ENCODE assay signal across 9 cellular contexts in the genomic region with DNA sequence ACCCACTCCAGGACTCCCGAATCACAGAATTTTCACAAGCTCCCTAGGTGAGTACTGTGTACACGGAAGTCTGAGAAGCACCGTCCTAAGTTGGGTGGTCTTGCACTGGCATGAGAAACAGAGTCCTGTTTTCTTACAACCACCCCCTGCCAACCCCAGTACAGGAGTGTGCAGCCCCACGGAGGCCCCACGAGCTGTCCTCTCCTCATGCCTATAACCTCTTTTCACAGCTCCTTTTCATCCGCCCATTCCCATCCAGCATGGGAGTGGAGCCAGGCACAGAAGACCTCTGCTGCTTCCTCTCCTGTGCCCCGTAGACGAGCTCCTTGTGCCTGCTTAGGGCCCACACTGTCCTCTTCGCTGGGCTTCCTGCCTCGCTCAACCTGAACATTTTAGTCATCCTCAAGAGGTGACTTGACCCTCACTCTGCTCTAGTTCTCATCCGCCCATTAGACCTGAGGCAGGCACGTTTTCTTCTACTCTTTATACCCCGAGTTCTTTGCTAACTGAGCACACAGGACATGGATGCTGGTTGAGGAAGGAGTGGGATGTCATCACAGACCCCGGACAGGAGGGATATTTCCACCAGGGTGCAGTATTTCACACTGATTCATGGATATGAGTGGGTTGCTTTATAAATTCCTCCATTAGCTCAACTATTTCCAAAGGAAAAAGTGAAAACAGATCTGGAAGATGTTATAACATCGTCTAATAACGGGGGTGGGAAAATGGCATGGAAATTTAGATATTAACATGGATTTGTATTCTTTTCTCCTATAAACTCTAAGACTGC.
A peak's percentile ranks its signal among the peaks of the same experiment; 100 is the strongest.
DNase-seq lines count a peak whose midpoint lies in the region; ATAC-seq and TF ChIP-seq lines count a peak whose summit lies in the region.
"Had no signal": no experiment of that assay in that cellular context is flagged by ENCODE, and none has a peak within 500 bp of the region (broad histone marks: within the 10 kb centered on the region; RNA-seq: fewer than 3 reads in every experiment).

No MANE protein-coding gene starts in this region.

- H3K79me2 ChIP-seq in OCI-LY7 (ENCODE audit: insufficient read depth, low read depth, low read length) (no peaks in the 10 kb centered on the region), neural cell (replicated peaks; ENCODE audit: insufficient read depth, low read length) (no peaks in the 10 kb centered on the region)

- DNase-seq in COLO829 (ENCODE audit: low spot score), result peak; percentile 51
- DNase-seq in OCI-LY7 (ENCODE audit: low spot score), result no peak
- peak; percentile 14 for DNase-seq in fibroblast of mammary gland (ENCODE audit: low read depth)
- DNase-seq in hepatic stellate cell (ENCODE audit: low spot score), result no peak
- DNase-seq: small intestine had no signal

- H3K36me3 ChIP-seq in OCI-LY7 (ENCODE audit: insufficient read depth, low read length) (no peaks in the 10 kb centered on the region), neural cell (ENCODE audit: insufficient read depth, low read length) (no peaks in the 10 kb centered on the region)

- CTCF ChIA-PET in OCI-LY7 (lab: Charles Lee; ENCODE audit: unreplicated experiment), result no interaction called here

- POLR2A ChIA-PET in OCI-LY7 (lab: Charles Lee), result interaction anchor here (0.6 kb wide), 1 partner anchor 426 kb away, joined by 3 read pairs; no protein-coding TSS in a partner anchor

- H3K4me3 ChIP-seq in OCI-LY7 (ENCODE audit: low read depth, low read length, poor library complexity, severe bottlenecking), result no peak overlapping the region
- H3K4me3 ChIP-seq in fibroblast of mammary gland (ENCODE audit: control insufficient read depth, low read depth, low read length), result no peak overlapping the region
- H3K4me3 ChIP-seq in neural cell (ENCODE audit: low read length), result no peak overlapping the region

- TF ChIP-seq CTCF in OCI-LY7 (conservative IDR thresholded peaks at IDR 0.05; ENCODE audit: low read length) (peak; percentile 59), fibroblast of mammary gland (conservative IDR thresholded peaks at IDR 0.05; ENCODE audit: control insufficient read depth, insufficient read depth, low read depth, low read length) (peak; percentile 12), neural cell (IDR thresholded peaks at IDR 0.05; ENCODE audit: poor library complexity, severe bottlenecking) (peak; percentile 54)

- no peaks in the 10 kb centered on the region for H3F3A ChIP-seq in neural cell (ENCODE audit: insufficient read depth, low read length, poor library complexity, severe bottlenecking)

- ATAC-seq in HG02623 (IDR thresholded peaks at IDR 0.05; ENCODE audit: unreplicated experiment) (no peak), GM18873 (IDR thresholded peaks at IDR 0.05; ENCODE audit: low FRiP score, unreplicated experiment) (no peak), GM19351 (IDR thresholded peaks at IDR 0.05; ENCODE audit: unreplicated experiment) (no peak)

- no peaks in the 10 kb centered on the region for H3K4me1 ChIP-seq in OCI-LY7 (ENCODE audit: insufficient read depth, low read length, poor library complexity, severe bottlenecking)

- TF ChIP-seq RAD21 in neural cell (conservative IDR thresholded peaks at IDR 0.05), result peak; percentile 61

- H3K4me2 ChIP-seq in OCI-LY7 (ENCODE audit: low read length), result no peak overlapping the region
- H3K4me2 ChIP-seq in neural cell (ENCODE audit: low read length), result no peak overlapping the region

- H2AFZ ChIP-seq in OCI-LY7 (ENCODE audit: low read length) (no peak overlapping the region), neural cell (ENCODE audit: low read depth, low read length) (no peak overlapping the region)

- H3K9me2 ChIP-seq in OCI-LY7 (ENCODE audit: insufficient read depth, low read length), result no peaks in the 10 kb centered on the region
- no peaks in the 10 kb centered on the region for H3K9me2 ChIP-seq in neural cell (ENCODE audit: insufficient read depth, low read length)

- H3K9me3 ChIP-seq in OCI-LY7 (ENCODE audit: low read length) (no peaks in the 10 kb centered on the region), neural cell (ENCODE audit: low read length) (no peaks in the 10 kb centered on the region)

- no peak overlapping the region for H3K9ac ChIP-seq in neural cell (ENCODE audit: low read length)

- no peaks in the 10 kb centered on the region for H3K27me3 ChIP-seq in neural cell (ENCODE audit: insufficient read depth, low read depth, low read length)

- BruUV-seq in OCI-LY7 (replicated peaks; lab: Mats Ljungman, UMichigan), result no TSS peak

- H3K27ac ChIP-seq in OCI-LY7 (ENCODE audit: low read depth, low read length, poor library complexity, severe bottlenecking) (no peak overlapping the region), neural cell (ENCODE audit: low read length) (no peak overlapping the region)

- H4K20me1 ChIP-seq in OCI-LY7 (ENCODE audit: insufficient read depth, low read length), result no peaks in the 10 kb centered on the region
- H4K20me1 ChIP-seq in neural cell (ENCODE audit: insufficient read depth), result no peaks in the 10 kb centered on the region

- intact Hi-C loops in OCI-LY7 (cut with micrococcal nuclease; ENCODE audit: unreplicated experiment), result no loop called here

- TF ChIP-seq EP300 in neural cell (conservative IDR thresholded peaks at IDR 0.05; ENCODE audit: poor library complexity, severe bottlenecking), result no peak

TF ChIP-seq in neural cell, 6 proteins besides CTCF, POLR2A, EP300 and RAD21:
- TF ChIP-seq SMC3 (conservative IDR thresholded peaks at IDR 0.05; ENCODE audit: poor library complexity) (peak; percentile 59), MXI1 (conservative IDR thresholded peaks at IDR 0.05; ENCODE audit: poor library complexity, severe bottlenecking) (no peak), TAF1 (IDR thresholded peaks at IDR 0.05; ENCODE audit: low read depth) (no peak), EZH2 (IDR thresholded peaks at IDR 0.05; ENCODE audit: borderline replicate concordance, insufficient read depth, low read length, poor library complexity, severe bottlenecking) (no peak), POLR2AphosphoS5 (IDR thresholded peaks at IDR 0.05) (no peak)
- TF ChIP-seq, protein P1, sequence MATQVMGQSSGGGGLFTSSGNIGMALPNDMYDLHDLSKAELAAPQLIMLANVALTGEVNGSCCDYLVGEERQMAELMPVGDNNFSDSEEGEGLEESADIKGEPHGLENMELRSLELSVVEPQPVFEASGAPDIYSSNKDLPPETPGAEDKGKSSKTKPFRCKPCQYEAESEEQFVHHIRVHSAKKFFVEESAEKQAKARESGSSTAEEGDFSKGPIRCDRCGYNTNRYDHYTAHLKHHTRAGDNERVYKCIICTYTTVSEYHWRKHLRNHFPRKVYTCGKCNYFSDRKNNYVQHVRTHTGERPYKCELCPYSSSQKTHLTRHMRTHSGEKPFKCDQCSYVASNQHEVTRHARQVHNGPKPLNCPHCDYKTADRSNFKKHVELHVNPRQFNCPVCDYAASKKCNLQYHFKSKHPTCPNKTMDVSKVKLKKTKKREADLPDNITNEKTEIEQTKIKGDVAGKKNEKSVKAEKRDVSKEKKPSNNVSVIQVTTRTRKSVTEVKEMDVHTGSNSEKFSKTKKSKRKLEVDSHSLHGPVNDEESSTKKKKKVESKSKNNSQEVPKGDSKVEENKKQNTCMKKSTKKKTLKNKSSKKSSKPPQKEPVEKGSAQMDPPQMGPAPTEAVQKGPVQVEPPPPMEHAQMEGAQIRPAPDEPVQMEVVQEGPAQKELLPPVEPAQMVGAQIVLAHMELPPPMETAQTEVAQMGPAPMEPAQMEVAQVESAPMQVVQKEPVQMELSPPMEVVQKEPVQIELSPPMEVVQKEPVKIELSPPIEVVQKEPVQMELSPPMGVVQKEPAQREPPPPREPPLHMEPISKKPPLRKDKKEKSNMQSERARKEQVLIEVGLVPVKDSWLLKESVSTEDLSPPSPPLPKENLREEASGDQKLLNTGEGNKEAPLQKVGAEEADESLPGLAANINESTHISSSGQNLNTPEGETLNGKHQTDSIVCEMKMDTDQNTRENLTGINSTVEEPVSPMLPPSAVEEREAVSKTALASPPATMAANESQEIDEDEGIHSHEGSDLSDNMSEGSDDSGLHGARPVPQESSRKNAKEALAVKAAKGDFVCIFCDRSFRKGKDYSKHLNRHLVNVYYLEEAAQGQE (IDR thresholded peaks at IDR 0.05; ENCODE audit: borderline replicate concordance), result no peak

Comparison
In these comparisons a context has a peak if more than half of its experiments do, and no peak if none do; other contexts are left out.
1. DNase-seq: peak in COLO829 (single experiment) and fibroblast of mammary gland (single experiment); none in OCI-LY7 (single experiment) and hepatic stellate cell (single experiment).
2. Peak in every context shown above with its lines, with median percentiles within 50 percentile points of each other: CTCF ChIP-seq.